24 cellular contexts compared by ENCODE assay signal in genomic region chr4:150862829-150863228, GRCh38.
A peak's percentile ranks its signal among the peaks of the same experiment; 100 is the strongest.
DNase-seq lines count a peak whose midpoint lies in the region; ATAC-seq and TF ChIP-seq lines count a peak whose summit lies in the region.
"Had no signal": no experiment of that assay in that cellular context is flagged by ENCODE, and none has a peak within 500 bp of the region (broad histone marks: within the 10 kb centered on the region; RNA-seq: fewer than 3 reads in every experiment).

No MANE protein-coding gene starts in this region.

- H3K4me1 ChIP-seq in A673 (ENCODE audit: insufficient read depth, low read length, poor library complexity, severe bottlenecking) (no peaks in the 10 kb centered on the region), trophoblast cell (ENCODE audit: control insufficient read depth in 1 of 2, insufficient read depth in 2 of 2, low read length in 2 of 2) (no peaks in the 10 kb centered on the region)
- H3K4me1 ChIP-seq: BE2C, BLaER1 had no signal

- H2BK120ac ChIP-seq in trophoblast cell (ENCODE audit: insufficient read depth, low read length, poor library complexity) = no peak overlapping the region

- no peak overlapping the region for H3K23ac ChIP-seq in trophoblast cell (ENCODE audit: low read length)

- H3K27me3 ChIP-seq in A673 (replicated peaks; ENCODE audit: insufficient read depth, low read depth, low read length, poor library complexity) (no peaks in the 10 kb centered on the region), trophoblast cell (ENCODE audit: insufficient read depth, low read length) (no peaks in the 10 kb centered on the region)
- H3K27me3 ChIP-seq: BE2C, BLaER1 had no signal

- POLR2A ChIA-PET in A673 (lab: Charles Lee; ENCODE audit: low non-redundant PET) = no interaction called here

- no peak overlapping the region for H3K4me3 ChIP-seq in A673 (ENCODE audit: low read depth, low read length, poor library complexity, severe bottlenecking)
- no peak overlapping the region for H3K4me3 ChIP-seq in AG10803 (ENCODE audit: low read length)
- H3K4me3 ChIP-seq in trophoblast cell (ENCODE audit: low read depth, low read length) = no peak overlapping the region
- H3K4me3 ChIP-seq: BLaER1, GM12878 had no signal

- H3K27ac Mint-ChIP-seq in nephron progenitor cell = no peak overlapping the region
- H3K27ac Mint-ChIP-seq: CD14-positive monocyte; CD4-positive, alpha-beta memory T cell; CD4-positive, CD25-positive, alpha-beta regulatory T cell; CD8-positive, alpha-beta memory T cell had no signal

- H2BK5ac ChIP-seq in trophoblast cell (ENCODE audit: low read depth, low read length, poor library complexity) = no peak overlapping the region

- no peak overlapping the region for H4K12ac ChIP-seq in trophoblast cell (ENCODE audit: low read depth, low read length)

- no peak overlapping the region for H2AFZ ChIP-seq in trophoblast cell (ENCODE audit: insufficient read depth, low read length, poor library complexity)

- intact Hi-C loops in A673 (cut with micrococcal nuclease; ENCODE audit: unreplicated experiment) = loop anchor here (10.0 kb wide), 1 partner anchor 268 kb away; no protein-coding TSS in a partner anchor

- DNase-seq in A673 (ENCODE audit: low spot score) (peak; percentile 12), AG10803 (ENCODE audit: low read depth) (peak; percentile 9), amniotic epithelial cell (ENCODE audit: low read depth) (peak; percentile 24), trophoblast cell (peak; percentile 23 to 51), nephron progenitor cell (no peak), NCI-H1105 (lab: John Stamatoyannopoulos, UW) (no peak)
- DNase-seq: 8988T; BE2C; C1 segment of cervical spinal cord; CD4-positive, alpha-beta memory T cell; CD4-positive, CD25-positive, alpha-beta regulatory T cell; CD8-positive, alpha-beta memory T cell; COR-L47; DMS 273 treated with DMSO at 0.1 percent for 48 hours; DMS153; DMS53; DMS79; DND-41; EL; GDM1 had no signal

- H4K91ac ChIP-seq in trophoblast cell (ENCODE audit: low read depth, low read length) = no peak overlapping the region

- no peaks in the 10 kb centered on the region for H3K36me3 Mint-ChIP-seq in nephron progenitor cell (ENCODE audit: low read depth)
- H3K36me3 Mint-ChIP-seq: CD14-positive monocyte had no signal

- H3K79me1 ChIP-seq in trophoblast cell (ENCODE audit: low read length) = peaks cover 1% of the 10 kb centered on the region

- no peak overlapping the region for H3K27ac ChIP-seq in A673 (ENCODE audit: low read depth, low read length, poor library complexity, severe bottlenecking)
- no peak overlapping the region for H3K27ac ChIP-seq in trophoblast cell (ENCODE audit: low read depth, low read length)
- H3K27ac ChIP-seq: BLaER1 had no signal

- no peak overlapping the region for H3K9ac ChIP-seq in trophoblast cell (ENCODE audit: low read length)
- H3K9ac ChIP-seq: BLaER1 had no signal

- no peak overlapping the region for H3K14ac ChIP-seq in trophoblast cell (ENCODE audit: low read length)

- H3K4ac ChIP-seq in trophoblast cell (ENCODE audit: low read depth, low read length) = no peak overlapping the region

- no peak overlapping the region for H2BK12ac ChIP-seq in trophoblast cell (ENCODE audit: low read length)

- no peak overlapping the region for H2AK5ac ChIP-seq in trophoblast cell (ENCODE audit: low read length)

- H3K27me3 Mint-ChIP-seq in nephron progenitor cell (ENCODE audit: low read depth, poor library complexity) = no peaks in the 10 kb centered on the region
- H3K27me3 Mint-ChIP-seq: CD4-positive, alpha-beta memory T cell; CD4-positive, CD25-positive, alpha-beta regulatory T cell had no signal

- CTCF ChIA-PET in A673 (lab: Charles Lee) = interaction anchor here (1.2 kb wide), 1 partner anchor 579 kb away, joined by 3 read pairs; no protein-coding TSS in a partner anchor

- H4K8ac ChIP-seq in trophoblast cell (ENCODE audit: low read depth, low read length) = no peak overlapping the region

- no peak overlapping the region for H3K18ac ChIP-seq in trophoblast cell (ENCODE audit: low read length)

- no CpG with 5 or more reads among the region's 5 CpGs for WGBS in trophoblast cell (ENCODE audit: extremely low coverage, insufficient coverage, insufficient read length)

- H3K9me3 Mint-ChIP-seq in nephron progenitor cell = no peaks in the 10 kb centered on the region
- H3K9me3 Mint-ChIP-seq: CD4-positive, alpha-beta memory T cell; CD4-positive, CD25-positive, alpha-beta regulatory T cell; CD8-positive, alpha-beta memory T cell had no signal

- H3K79me2 ChIP-seq in trophoblast cell (ENCODE audit: control insufficient read depth, insufficient read depth, low read length, poor library complexity) = no peaks in the 10 kb centered on the region

- H3K36me3 ChIP-seq in A673 (ENCODE audit: insufficient read depth, low read length, poor library complexity, severe bottlenecking) (no peaks in the 10 kb centered on the region), trophoblast cell (ENCODE audit: control insufficient read depth in 1 of 2, insufficient read depth in 2 of 2, low read length in 2 of 2) (no peaks in the 10 kb centered on the region)
- H3K36me3 ChIP-seq: BE2C, BLaER1 had no signal

- no peak overlapping the region for H3K4me3 Mint-ChIP-seq in nephron progenitor cell
- H3K4me3 Mint-ChIP-seq: CD14-positive monocyte; CD4-positive, alpha-beta memory T cell; CD4-positive, CD25-positive, alpha-beta regulatory T cell; CD8-positive, alpha-beta memory T cell had no signal

- no TSS peak for BruUV-seq in A673 (replicated peaks; lab: Mats Ljungman, UMichigan)

- H3K4me2 ChIP-seq in trophoblast cell (ENCODE audit: low read length) = no peak overlapping the region
- H3K4me2 ChIP-seq: BLaER1 had no signal

- H3K9me3 ChIP-seq in A673 (ENCODE audit: low read depth, low read length, poor library complexity, severe bottlenecking) (no peaks in the 10 kb centered on the region), trophoblast cell (ENCODE audit: insufficient read depth, low read depth, low read length) (no peaks in the 10 kb centered on the region)
- H3K9me3 ChIP-seq: BE2C, BLaER1 had no signal

- no peak for ATAC-seq in GM21423 (IDR thresholded peaks at IDR 0.05; ENCODE audit: unreplicated experiment)
- ATAC-seq: GM12878 had no signal

- TF ChIP-seq CTCF in A673 (conservative IDR thresholded peaks at IDR 0.05; ENCODE audit: low read depth, low read length) = no peak
- TF ChIP-seq CTCF in AG10803 (conservative IDR thresholded peaks at IDR 0.05; ENCODE audit: low read length) = no peak
- TF ChIP-seq CTCF in nephron progenitor cell (IDR thresholded peaks at IDR 0.05) = no peak

- H3K4me1 Mint-ChIP-seq in nephron progenitor cell = peaks cover 6% of the 10 kb centered on the region
- H3K4me1 Mint-ChIP-seq: CD14-positive monocyte had no signal

Comparison
In these comparisons a context has a peak if more than half of its experiments do, and no peak if none do; other contexts are left out.
1. DNase-seq: peak in A673 (single experiment), AG10803 (single experiment), amniotic epithelial cell (single experiment) and trophoblast cell (2 of 2); none in nephron progenitor cell (single experiment) and NCI-H1105 (single experiment).